8 cellular contexts compared by ENCODE assay signal in the genomic region with DNA sequence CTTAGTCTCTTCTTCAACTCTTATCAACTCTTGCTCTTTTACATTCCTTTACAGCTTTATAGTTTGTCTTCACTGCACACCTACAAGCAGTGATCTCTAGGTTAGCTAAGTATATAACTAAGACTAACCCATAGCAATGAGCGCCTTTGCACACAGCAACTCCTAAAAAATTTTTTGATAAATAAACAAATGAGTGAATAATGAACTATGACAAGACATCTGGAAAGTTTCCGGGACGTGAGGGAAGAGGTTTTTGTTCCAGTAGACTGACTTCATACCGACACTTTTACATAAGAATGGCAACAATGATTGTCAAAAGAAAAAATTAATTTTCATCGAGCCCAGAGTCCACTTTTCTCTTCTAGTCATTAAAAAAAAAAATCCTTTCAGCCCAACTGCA.
DNase-seq lines count a peak whose midpoint lies in the region; ATAC-seq and TF ChIP-seq lines count a peak whose summit lies in the region.

No MANE protein-coding gene starts in this region.

- H3K4me3 ChIP-seq in right atrium auricular region (peak overlapping the region; percentile 69 to 71), mammary epithelial cell (replicated peaks in 1 of 3; ENCODE audit: insufficient read depth in 1 of 3, low read depth in 2 of 3, low read length in 3 of 3) (peak overlapping the region; percentile 54 to 61 (median 58)), mesodermal cell (ENCODE audit: extremely low read depth, insufficient read depth, low read length, poor library complexity, severe bottlenecking) (peak overlapping the region; percentile 53)

- peak overlapping the region; percentile 35 for H3K9ac ChIP-seq in mammary epithelial cell (ENCODE audit: insufficient read depth, low read length)

- H4K20me1 ChIP-seq in mammary epithelial cell (ENCODE audit: insufficient read depth, low read length): no peaks in the 10 kb centered on the region

- peak overlapping the region; percentile 92 for H2AFZ ChIP-seq in mammary epithelial cell (ENCODE audit: low read depth, low read length)

- H3K36me3 ChIP-seq in right atrium auricular region (no peaks in the 10 kb centered on the region), mammary epithelial cell (ENCODE audit: insufficient read depth, low read length) (no peaks in the 10 kb centered on the region), mesodermal cell (ENCODE audit: control insufficient read depth, insufficient read depth, low read length) (no peaks in the 10 kb centered on the region)

- DNase-seq in right atrium auricular region (ENCODE audit: low spot score) (no peak), Right ventricle myocardium superior (no peak), mammary epithelial cell (peak; percentile 8), NCI-H187 (lab: John Stamatoyannopoulos, UW) (no peak)

- no TSS peak for BruUV-seq in mammary epithelial cell (replicated peaks; lab: Mats Ljungman, UMichigan)

- H3K9me3 ChIP-seq in right atrium auricular region (no peaks in the 10 kb centered on the region), mammary epithelial cell (replicated peaks; ENCODE audit: insufficient read depth, low read length) (no peaks in the 10 kb centered on the region), mesodermal cell (ENCODE audit: control insufficient read depth, low read length) (no peaks in the 10 kb centered on the region)

- H3K4me2 ChIP-seq in mammary epithelial cell (ENCODE audit: insufficient read depth, low read depth, low read length): peak overlapping the region; percentile 76

- CTCF ChIA-PET in mammary epithelial cell (lab: Charles Lee; ENCODE audit: low non-redundant PET): no interaction called here

- ATAC-seq in Right ventricle myocardium superior (ENCODE audit: poor library complexity): no peak
- no peak for ATAC-seq in HG03135 (IDR thresholded peaks at IDR 0.05; ENCODE audit: unreplicated experiment)
- no peak for ATAC-seq in HG02840 (IDR thresholded peaks at IDR 0.05; ENCODE audit: low FRiP score, unreplicated experiment)
- no peak for ATAC-seq in GM21529 (IDR thresholded peaks at IDR 0.05; ENCODE audit: unreplicated experiment)

- peaks cover 0 to 10% of the 10 kb centered on the region in 2 donors for H3K4me1 ChIP-seq in right atrium auricular region
- H3K4me1 ChIP-seq in mammary epithelial cell (ENCODE audit: insufficient read depth, low read length): peaks cover 4% of the 10 kb centered on the region
- no peaks in the 10 kb centered on the region for H3K4me1 ChIP-seq in mesodermal cell (ENCODE audit: control insufficient read depth, insufficient read depth, low read length, poor library complexity, severe bottlenecking)

- intact Hi-C loops in Right ventricle myocardium superior (cut with DNase I): loop anchor here (10.0 kb wide), 1 partner anchor 134 kb away; no protein-coding TSS in a partner anchor
- intact Hi-C loops in mammary epithelial cell (cut with micrococcal nuclease): loop anchor here (1.0 to 5.0 kb wide), 4 partner anchors 73 to 140 kb away; partner anchors contain the start of genes ELF1, SLC25A15 and WBP4

- no peaks in the 10 kb centered on the region for H3K27me3 ChIP-seq in right atrium auricular region
- H3K27me3 ChIP-seq in mammary epithelial cell (ENCODE audit: insufficient read depth, low read length): no peaks in the 10 kb centered on the region

- in situ Hi-C loops in mammary epithelial cell (cut with MboI; ENCODE audit: low sequenced_read_pairs in 2 of 2): no loop called here

- H3K79me2 ChIP-seq in mammary epithelial cell (ENCODE audit: insufficient read depth, low read length): peaks cover 4% of the 10 kb centered on the region

- 0% methylated on average over 5 of the region's 5 CpGs for WGBS in mammary epithelial cell (ENCODE audit: low coverage, missing lambda C conversion rate)
- no CpG with 5 or more reads among the region's 5 CpGs for WGBS in mesodermal cell (ENCODE audit: insufficient coverage in 2 of 2), 2 experiments

- TF ChIP-seq CTCF in right atrium auricular region (IDR thresholded peaks at IDR 0.05) (no peak), mammary epithelial cell (conservative IDR thresholded peaks at IDR 0.05 in 1 of 2, IDR thresholded peaks at IDR 0.05 in 1 of 2; ENCODE audit: extremely low read depth in 1 of 2, insufficient read depth in 1 of 2, low read depth in 1 of 2, low read length in 2 of 2) (no peak)

- dilution Hi-C loops in mammary epithelial cell (cut with HindIII; ENCODE audit: low sequenced_read_pairs): no loop called here

- peak overlapping the region; percentile 82 to 92 for H3K27ac ChIP-seq in right atrium auricular region
- peak overlapping the region; percentile 25 for H3K27ac ChIP-seq in mammary epithelial cell (ENCODE audit: insufficient read depth, low read depth, low read length)
- peak overlapping the region; percentile 76 for H3K27ac ChIP-seq in mesodermal cell (ENCODE audit: low read depth, low read length, severe bottlenecking)

Comparison
In these comparisons a context has a peak if more than half of its experiments do, and no peak if none do; other contexts are left out.
1. H3K27ac ChIP-seq: peak in every context shown above with its lines; median percentile 87 in right atrium auricular region; 76 in mesodermal cell; 25 in mammary epithelial cell.